ENCODE assay signal across 15 cellular contexts in genomic region chr9:4371108-4371507, GRCh38.
DNase-seq lines count a peak whose midpoint lies in the region; ATAC-seq and TF ChIP-seq lines count a peak whose summit lies in the region.
"Had no signal": no experiment of that assay in that cellular context is flagged by ENCODE, and none has a peak within 500 bp of the region (broad histone marks: within the 10 kb centered on the region; RNA-seq: fewer than 3 reads in every experiment).

No MANE protein-coding gene starts in this region.

- no peaks in the 10 kb centered on the region for H3K36me3 ChIP-seq in IMR-90 (ENCODE audit: control insufficient read depth, insufficient read depth, low read length)
- H3K36me3 ChIP-seq in mammary epithelial cell (ENCODE audit: insufficient read depth, low read length) = no peaks in the 10 kb centered on the region
- H3K36me3 ChIP-seq in kidney epithelial cell (ENCODE audit: control insufficient read depth, insufficient read depth, low read length) = no peaks in the 10 kb centered on the region
- H3K36me3 ChIP-seq in CD4-positive, alpha-beta memory T cell (ENCODE audit: insufficient read depth, low read length) = no peaks in the 10 kb centered on the region
- H3K36me3 ChIP-seq: suprapubic skin had no signal

- dilution Hi-C loops in IMR-90 (cut with HindIII; ENCODE audit: low sequenced_read_pairs, unreplicated experiment) = no loop called here
- dilution Hi-C loops in mammary epithelial cell (cut with HindIII; ENCODE audit: low sequenced_read_pairs) = no loop called here

- ATAC-seq in IMR-90 (ENCODE audit: low read depth) = peak; percentile 84
- no peak for ATAC-seq in CD4-positive, alpha-beta T cell (ENCODE audit: poor library complexity)
- no peak for ATAC-seq in GM21786 (IDR thresholded peaks at IDR 0.05; ENCODE audit: unreplicated experiment)
- ATAC-seq: activated CD4-positive, alpha-beta T cell treated with anti-CD3 and anti-CD28 coated beads for 36 hours had no signal

- no TSS peak for BruUV-seq in IMR-90 (replicated peaks; lab: Mats Ljungman, UMichigan)
- BruUV-seq in mammary epithelial cell (replicated peaks; lab: Mats Ljungman, UMichigan) = no TSS peak

- no peaks in the 10 kb centered on the region for H3K36me3 Mint-ChIP-seq in CD4-positive, alpha-beta T cell (ENCODE audit: low read depth)
- H3K36me3 Mint-ChIP-seq in CD4-positive, alpha-beta memory T cell = no peaks in the 10 kb centered on the region

- H3K56ac ChIP-seq in IMR-90 (ENCODE audit: extremely low read depth, insufficient read depth, low read length) = no peak overlapping the region

- no peak overlapping the region for H2BK15ac ChIP-seq in IMR-90 (ENCODE audit: low read depth, low read length)

- H3K4me1 ChIP-seq in IMR-90 (ENCODE audit: control insufficient read depth, insufficient read depth, low read length) (no peaks in the 10 kb centered on the region), mammary epithelial cell (ENCODE audit: insufficient read depth, low read length) (peaks cover 6% of the 10 kb centered on the region)
- H3K4me1 ChIP-seq in CD4-positive, alpha-beta memory T cell (ENCODE audit: insufficient read depth, low read length) = no peaks in the 10 kb centered on the region
- H3K4me1 ChIP-seq: suprapubic skin had no signal

- 50% methylated on average over 2 of the region's 5 CpGs; no CpG with 5 or more reads in 1 of the 2 experiments for WGBS in IMR-90 (ENCODE audit: extremely low coverage in 2 of 2, insufficient read length in 1 of 2), 2 experiments
- 53% methylated on average over 3 of the region's 5 CpGs for WGBS in mammary epithelial cell (ENCODE audit: low coverage, missing lambda C conversion rate)

- no peak for TF ChIP-seq POLR2A in IMR-90 (IDR thresholded peaks at IDR 0.05; ENCODE audit: low read depth, low read length)

- H3K4me2 ChIP-seq in IMR-90 (ENCODE audit: low read depth, low read length) (no peak overlapping the region), mammary epithelial cell (ENCODE audit: insufficient read depth, low read depth, low read length) (no peak overlapping the region)

- no peak overlapping the region for H2BK5ac ChIP-seq in IMR-90 (ENCODE audit: low read depth, low read length, poor library complexity, severe bottlenecking)

- no peak overlapping the region for H3K4ac ChIP-seq in IMR-90 (ENCODE audit: low read depth, low read length)

- H3K18ac ChIP-seq in IMR-90 (ENCODE audit: low read depth, low read length) = no peak overlapping the region

- no peak overlapping the region for H4K91ac ChIP-seq in IMR-90 (ENCODE audit: insufficient read depth, low read depth, low read length)

- no peak overlapping the region for H3K9ac ChIP-seq in IMR-90 (ENCODE audit: low read depth, low read length)
- no peak overlapping the region for H3K9ac ChIP-seq in mammary epithelial cell (ENCODE audit: insufficient read depth, low read length)

- no peak overlapping the region for H3K23ac ChIP-seq in IMR-90 (ENCODE audit: low read depth, low read length)

- H3K9me3 Mint-ChIP-seq in CD4-positive, alpha-beta T cell = no peaks in the 10 kb centered on the region
- no peaks in the 10 kb centered on the region for H3K9me3 Mint-ChIP-seq in CD4-positive, alpha-beta memory T cell

- no peak overlapping the region for H2AK5ac ChIP-seq in IMR-90 (ENCODE audit: low read depth, low read length)

- H2AK9ac ChIP-seq in IMR-90 (replicated peaks; ENCODE audit: low read depth, low read length, poor library complexity) = no peak overlapping the region

- TF ChIP-seq RAD21 in IMR-90 (IDR thresholded peaks at IDR 0.05; ENCODE audit: low read length) = 0 out of 2 replicates have a peak, but pooled peaks have one; percentile 9

- H3K14ac ChIP-seq in IMR-90 (replicated peaks; ENCODE audit: low read depth, low read length) = no peak overlapping the region

- H2BK120ac ChIP-seq in IMR-90 (ENCODE audit: low read depth, low read length) = no peak overlapping the region

- no peak overlapping the region for H3K4me3 ChIP-seq in AG04450 (ENCODE audit: low read depth, low read length)
- no peak overlapping the region for H3K4me3 ChIP-seq in IMR-90 (ENCODE audit: insufficient read depth, low read depth, low read length)
- H3K4me3 ChIP-seq in mammary epithelial cell (replicated peaks in 1 of 3; ENCODE audit: insufficient read depth in 1 of 3, low read depth in 2 of 3, low read length in 3 of 3) = no peak overlapping the region
- H3K4me3 ChIP-seq in kidney epithelial cell (ENCODE audit: low read depth, low read length) = no peak overlapping the region
- no peak overlapping the region for H3K4me3 ChIP-seq in CD4-positive, alpha-beta memory T cell (ENCODE audit: low read length in 2 of 2)
- H3K4me3 ChIP-seq: dorsolateral prefrontal cortex, suprapubic skin had no signal

- TF ChIP-seq CTCF in AG04450 (IDR thresholded peaks at IDR 0.05; ENCODE audit: low read depth, low read length) = no peak
- TF ChIP-seq CTCF in IMR-90 (conservative IDR thresholded peaks at IDR 0.05; ENCODE audit: low read depth, low read length) = no peak
- no peak for TF ChIP-seq CTCF in mammary epithelial cell (conservative IDR thresholded peaks at IDR 0.05 in 1 of 2, IDR thresholded peaks at IDR 0.05 in 1 of 2; ENCODE audit: extremely low read depth in 1 of 2, insufficient read depth in 1 of 2, low read depth in 1 of 2, low read length in 2 of 2)
- no peak for TF ChIP-seq CTCF in kidney epithelial cell (IDR thresholded peaks at IDR 0.05; ENCODE audit: insufficient read depth, low read length, poor library complexity, severe bottlenecking)
- TF ChIP-seq CTCF in CD4-positive, alpha-beta T cell (IDR thresholded peaks at IDR 0.05) = no peak

- H4K8ac ChIP-seq in IMR-90 (ENCODE audit: low read depth in 2 of 2, low read length in 2 of 2) = no peak overlapping the region

- no peak overlapping the region for H3K4me3 Mint-ChIP-seq in CD4-positive, alpha-beta T cell
- H3K4me3 Mint-ChIP-seq in CD4-positive, alpha-beta memory T cell = no peak overlapping the region
- H3K4me3 Mint-ChIP-seq: activated CD4-positive, alpha-beta T cell treated with anti-CD3 and anti-CD28 coated beads for 36 hours had no signal

- H3K27me3 ChIP-seq in AG04450 (ENCODE audit: control insufficient read depth, insufficient read depth, low read length) (no peaks in the 10 kb centered on the region), IMR-90 (ENCODE audit: control insufficient read depth, insufficient read depth, low read length) (no peaks in the 10 kb centered on the region), mammary epithelial cell (ENCODE audit: insufficient read depth, low read length) (no peaks in the 10 kb centered on the region), kidney epithelial cell (ENCODE audit: control insufficient read depth, insufficient read depth, low read length) (no peaks in the 10 kb centered on the region)
- no peaks in the 10 kb centered on the region for H3K27me3 ChIP-seq in CD4-positive, alpha-beta T cell (ENCODE audit: control insufficient read depth, insufficient read depth, low read length)
- no peaks in the 10 kb centered on the region for H3K27me3 ChIP-seq in CD4-positive, alpha-beta memory T cell (ENCODE audit: insufficient read depth, low read length)

- peak overlapping the region; percentile 64 for H2AFZ ChIP-seq in IMR-90 (replicated peaks; ENCODE audit: low read length, poor library complexity)
- H2AFZ ChIP-seq in mammary epithelial cell (ENCODE audit: low read depth, low read length) = no peak overlapping the region

- POLR2A ChIA-PET in AG04450 (lab: Yijun Ruan, JAX) (no interaction called here), IMR-90 (lab: Charles Lee; ENCODE audit: unreplicated experiment) (no interaction called here)
- POLR2A ChIA-PET in CD4-positive, alpha-beta T cell (lab: Charles Lee) = no interaction called here
- POLR2A ChIA-PET in CD4-positive, alpha-beta memory T cell (lab: Charles Lee; ENCODE audit: partially characterized antibody) = no interaction called here

- no peaks in the 10 kb centered on the region for H3K79me2 ChIP-seq in mammary epithelial cell (ENCODE audit: insufficient read depth, low read length)

- no peaks in the 10 kb centered on the region for H3K9me3 ChIP-seq in AG04450 (ENCODE audit: control insufficient read depth, insufficient read depth, low read length)
- H3K9me3 ChIP-seq in IMR-90 (ENCODE audit: control insufficient read depth, insufficient read depth, low read length) = no peaks in the 10 kb centered on the region
- no peaks in the 10 kb centered on the region for H3K9me3 ChIP-seq in mammary epithelial cell (replicated peaks; ENCODE audit: insufficient read depth, low read length)
- no peaks in the 10 kb centered on the region for H3K9me3 ChIP-seq in CD4-positive, alpha-beta T cell (ENCODE audit: control insufficient read depth, low read length)
- no peaks in the 10 kb centered on the region for H3K9me3 ChIP-seq in CD4-positive, alpha-beta memory T cell (ENCODE audit: control insufficient read depth in 1 of 2, low read length in 2 of 2)
- H3K9me3 ChIP-seq: suprapubic skin had no signal

- H3K27ac ChIP-seq in AG04450 (ENCODE audit: low read depth, low read length) = no peak overlapping the region
- no peak overlapping the region for H3K27ac ChIP-seq in IMR-90 (ENCODE audit: insufficient read depth, low read length)
- no peak overlapping the region for H3K27ac ChIP-seq in mammary epithelial cell (ENCODE audit: insufficient read depth, low read depth, low read length)
- no peak overlapping the region for H3K27ac ChIP-seq in CD4-positive, alpha-beta T cell (ENCODE audit: low read depth, low read length)
- no peak overlapping the region for H3K27ac ChIP-seq in CD4-positive, alpha-beta memory T cell (ENCODE audit: low read depth, low read length)
- H3K27ac ChIP-seq: C4-2B, dorsolateral prefrontal cortex, suprapubic skin had no signal

- no peaks in the 10 kb centered on the region for H3K79me1 ChIP-seq in IMR-90 (ENCODE audit: low read depth in 1 of 2, low read length in 2 of 2)

- in situ Hi-C loops in IMR-90 (cut with MboI; ENCODE audit: low sequenced_read_pairs) = loop anchor here (10.0 to 25.0 kb wide), 3 partner anchors 909 to 1516 kb away; no protein-coding TSS in a partner anchor
- in situ Hi-C loops in mammary epithelial cell (cut with MboI; ENCODE audit: low sequenced_read_pairs in 2 of 2) = loop anchor here in 1 of 2 donors (25.0 kb wide), 1 partner anchor 1509 kb away; no protein-coding TSS in a partner anchor

- H3K9me1 ChIP-seq in IMR-90 (ENCODE audit: insufficient read depth, low read length) = peaks cover 3% of the 10 kb centered on the region; the same call in 1 of the 2 replicates

- no peak overlapping the region for H3K27ac Mint-ChIP-seq in CD4-positive, alpha-beta T cell
- H3K27ac Mint-ChIP-seq in CD4-positive, alpha-beta memory T cell = no peak overlapping the region
- H3K27ac Mint-ChIP-seq: activated CD4-positive, alpha-beta T cell treated with anti-CD3 and anti-CD28 coated beads for 36 hours had no signal

- CTCF ChIA-PET in AG04450 (lab: Charles Lee) = interaction anchor here (0.6 to 1.2 kb wide), 3 partner anchors 53 to 1511 kb away, joined by 3 to 4 read pairs (median 3); no protein-coding TSS in a partner anchor
- CTCF ChIA-PET in IMR-90 (lab: Yijun Ruan, JAX) = interaction anchor here (0.6 kb wide), 1 partner anchor 846 kb away, joined by 5 read pairs; no protein-coding TSS in a partner anchor
- CTCF ChIA-PET in mammary epithelial cell (lab: Charles Lee; ENCODE audit: low non-redundant PET) = no interaction called here
- CTCF ChIA-PET in CD4-positive, alpha-beta T cell (lab: Charles Lee) = no interaction called here
- CTCF ChIA-PET in CD4-positive, alpha-beta memory T cell (lab: Charles Lee; ENCODE audit: partially characterized antibody) = interaction anchor here (1.1 to 1.8 kb wide), 2 partner anchors 55 to 57 kb away, joined by 3 to 5 read pairs; no protein-coding TSS in a partner anchor

- H4K20me1 ChIP-seq in IMR-90 (ENCODE audit: insufficient read depth, low read length) (no peaks in the 10 kb centered on the region), mammary epithelial cell (ENCODE audit: insufficient read depth, low read length) (no peaks in the 10 kb centered on the region)

- H4K5ac ChIP-seq in IMR-90 (ENCODE audit: low read depth, low read length) = no peak overlapping the region

- H3K4me1 Mint-ChIP-seq in CD4-positive, alpha-beta T cell (ENCODE audit: low read depth) = no peaks in the 10 kb centered on the region
- H3K4me1 Mint-ChIP-seq in CD4-positive, alpha-beta memory T cell = no peaks in the 10 kb centered on the region

- H2BK20ac ChIP-seq in IMR-90 (ENCODE audit: low read depth, low read length) = no peak overlapping the region

- peaks cover 15% of the 10 kb centered on the region for H3K27me3 Mint-ChIP-seq in CD4-positive, alpha-beta T cell
- H3K27me3 Mint-ChIP-seq in CD4-positive, alpha-beta memory T cell = peaks cover 6 to 10% of the 10 kb centered on the region in 2 donors

- intact Hi-C loops in IMR-90 (cut with micrococcal nuclease) (no loop called here), mammary epithelial cell (cut with micrococcal nuclease) (loop anchor here (5.0 to 10.0 kb wide), 2 partner anchors 1126 to 1514 kb away; no protein-coding TSS in a partner anchor)
- intact Hi-C loops in CD4-positive, alpha-beta T cell (cut with DNase I, micrococcal nuclease) = loop anchor here in 1 of 2 experiments (10.0 kb wide), 1 partner anchor 1136 kb away; no protein-coding TSS in a partner anchor
- intact Hi-C loops in CD4-positive, alpha-beta memory T cell (cut with micrococcal nuclease) = no loop called here

- DNase-seq in AG04450 (ENCODE audit: low read depth, low spot score) = peak; percentile 47
- peak; percentile 92 for DNase-seq in IMR-90
- DNase-seq in mammary epithelial cell = peak; percentile 73
- DNase-seq in kidney epithelial cell (ENCODE audit: low read depth) = peak; percentile 62
- DNase-seq in CD4-positive, alpha-beta T cell = no peak
- DNase-seq in CD4-positive, alpha-beta memory T cell = no peak
- DNase-seq in OCI-M1 (lab: John Stamatoyannopoulos, UW) = no peak
- DNase-seq: activated CD4-positive, alpha-beta T cell treated with anti-CD3 and anti-CD28 coated beads for 36 hours; activated effector memory CD4-positive, alpha-beta T cell treated with Interleukin-2 at 50 U/mL for 16 hours; dorsolateral prefrontal cortex; RPMI8226; stimulated activated CD4-positive, alpha-beta T cell treated with anti-CD3 and anti-CD28 coated beads, Interleukin-4, amount 100 ng/mL, for 24 hours had no signal

Comparison
In these comparisons a context has a peak if more than half of its experiments do, and no peak if none do; other contexts are left out.
1. DNase-seq: peak in AG04450 (single experiment), IMR-90 (single experiment), mammary epithelial cell (single experiment) and kidney epithelial cell (single experiment); none in CD4-positive, alpha-beta T cell (0 of 10), CD4-positive, alpha-beta memory T cell (0 of 5) and OCI-M1 (single experiment).
2. CTCF ChIA-PET loops: an anchor here in AG04450 (0.6 to 1.2 kb wide), IMR-90 (0.6 kb wide) and CD4-positive, alpha-beta memory T cell (1.1 to 1.8 kb wide); none called in mammary epithelial cell and CD4-positive, alpha-beta T cell.